Comparison of ENCODE assay signal across 1 cellular context in genomic region chr19:12933287-12934072, GRCh38.
TF ChIP-seq lines count a peak whose summit lies in the region.

Gene FARSA, minus strand, starts transcription at chr19:12933711. Its CDS starts 15 bp downstream, at chr19:12933696.

TF ChIP-seq in GM12878, 131 proteins besides CTCF, POLR2A, EP300 and RAD21 (continued from another document and continues in another):
- no peak for TF ChIP-seq BCL3 (IDR thresholded peaks at IDR 0.05; ENCODE audit: borderline replicate concordance, insufficient read depth, low read depth, low read length, poor library complexity, severe bottlenecking)
- 0 out of 2 replicates have a peak, but pooled peaks have one; percentile 22 for TF ChIP-seq TCF3 (IDR thresholded peaks at IDR 0.05; ENCODE audit: borderline replicate concordance, insufficient read depth, low read depth, low read length)
- no peak for TF ChIP-seq ZBTB11 (CRISPR knock-in tag; IDR thresholded peaks at IDR 0.05)
- TF ChIP-seq NFXL1 (IDR thresholded peaks at IDR 0.05; ENCODE audit: borderline replicate concordance) = no peak
- TF ChIP-seq ZNF274 (IDR thresholded peaks at IDR 0.05; ENCODE audit: insufficient read depth, insufficient read length) = no peak
- TF ChIP-seq ZNF207 (IDR thresholded peaks at IDR 0.05; ENCODE audit: borderline replicate concordance) = no peak; the same call in 1 of the 2 replicates
- TF ChIP-seq ZNF687 (IDR thresholded peaks at IDR 0.05) = peak; percentile 7; the same call in 1 of the 2 replicates
- peak; percentile 22 for TF ChIP-seq MYC (IDR thresholded peaks at IDR 0.05; ENCODE audit: insufficient read depth, insufficient read length, insufficient replicate concordance, low read length, severe bottlenecking)
- TF ChIP-seq POU2F2 (IDR thresholded peaks at IDR 0.05; ENCODE audit: borderline replicate concordance, low read depth, low read length) = peak; percentile 47; the same call in 2 of the 3 replicates
- TF ChIP-seq SRF (IDR thresholded peaks at IDR 0.05; ENCODE audit: low read depth in 2 of 2, low read length in 2 of 2) = peak in 1 of 2 experiments; percentile 4; a peak in 1 of 4 replicates
- no peak for TF ChIP-seq RBBP5 (conservative IDR thresholded peaks at IDR 0.05)
- no peak for TF ChIP-seq CBX3 (IDR thresholded peaks at IDR 0.05; ENCODE audit: borderline replicate concordance, low read depth)
- peak; percentile 53 for TF ChIP-seq CREB1 (IDR thresholded peaks at IDR 0.05; ENCODE audit: low read depth)
- peak; percentile 14; the same call in 1 of the 2 replicates for TF ChIP-seq CBFB (IDR thresholded peaks at IDR 0.05; ENCODE audit: low read depth)
- peak; percentile 97 for TF ChIP-seq GABPA (IDR thresholded peaks at IDR 0.05; ENCODE audit: low read depth)
- TF ChIP-seq TAF1 (IDR thresholded peaks at IDR 0.05; ENCODE audit: borderline replicate concordance, low read depth, low read length) = peak; percentile 92; the same call in 1 of the 2 replicates
- TF ChIP-seq RELB (IDR thresholded peaks at IDR 0.05; ENCODE audit: low read depth) = peak; percentile 58; the same call in 1 of the 2 replicates
- TF ChIP-seq ZNF384 (IDR thresholded peaks at IDR 0.05; ENCODE audit: borderline replicate concordance, low read depth, low read length) = no peak
- no peak for TF ChIP-seq ZZZ3 (IDR thresholded peaks at IDR 0.05; ENCODE audit: control insufficient read depth, insufficient read length, low read depth)
- no peak for TF ChIP-seq CBX5 (IDR thresholded peaks at IDR 0.05; ENCODE audit: low read depth)
- peak; percentile 94 for TF ChIP-seq ZBTB40 (IDR thresholded peaks at IDR 0.05; ENCODE audit: borderline replicate concordance)
- TF ChIP-seq CHD2 (IDR thresholded peaks at IDR 0.05; ENCODE audit: borderline replicate concordance, low read depth, low read length) = peak; percentile 28; the same call in 1 of the 2 replicates
- TF ChIP-seq RFX5 (IDR thresholded peaks at IDR 0.05; ENCODE audit: low read depth, low read length) = no peak; the same call in 1 of the 2 replicates
- TF ChIP-seq PKNOX1 (IDR thresholded peaks at IDR 0.05) = peak; percentile 53
- TF ChIP-seq NRF1 (conservative IDR thresholded peaks at IDR 0.05; ENCODE audit: low read depth, low read length) = no peak
- no peak for TF ChIP-seq PRDM15 (CRISPR knock-in tag; IDR thresholded peaks at IDR 0.05)
- TF ChIP-seq IKZF1 (conservative IDR thresholded peaks at IDR 0.05) = peak; percentile 82
- no peak for TF ChIP-seq KLF5 (IDR thresholded peaks at IDR 0.05; ENCODE audit: partially characterized antibody)
- no peak for TF ChIP-seq HDGF (IDR thresholded peaks at IDR 0.05)
- no peak for TF ChIP-seq FOS (IDR thresholded peaks at IDR 0.05; ENCODE audit: borderline replicate concordance, extremely low read depth, insufficient read length)
- TF ChIP-seq TCF7 (IDR thresholded peaks at IDR 0.05; ENCODE audit: borderline replicate concordance) = no peak
- peak; percentile 46; the same call in 1 of the 2 replicates for TF ChIP-seq RUNX3 (IDR thresholded peaks at IDR 0.05; ENCODE audit: low read length)
- TF ChIP-seq YBX1 (IDR thresholded peaks at IDR 0.05) = no peak
- 0 out of 2 replicates have a peak, but pooled peaks have one; percentile 52 for TF ChIP-seq NBN (IDR thresholded peaks at IDR 0.05)
- no peak for TF ChIP-seq STAT3 (IDR thresholded peaks at IDR 0.05; ENCODE audit: low read depth, low read length)
- peak; percentile 83 for TF ChIP-seq RELA (IDR thresholded peaks at IDR 0.05; ENCODE audit: borderline replicate concordance, partially characterized antibody)
- TF ChIP-seq ATF3 (IDR thresholded peaks at IDR 0.05; ENCODE audit: borderline replicate concordance, extremely low read depth, low read depth, low read length) = no peak
- TF ChIP-seq NR2C1 (IDR thresholded peaks at IDR 0.05) = peak; percentile 93
- 0 out of 2 replicates have a peak, but pooled peaks have one; percentile 63 for TF ChIP-seq ASH2L (IDR thresholded peaks at IDR 0.05; ENCODE audit: borderline replicate concordance, low read depth)
- TF ChIP-seq MTA2 (IDR thresholded peaks at IDR 0.05; ENCODE audit: low read depth) = no peak
- TF ChIP-seq ZSCAN29 (IDR thresholded peaks at IDR 0.05) = no peak
- no peak for TF ChIP-seq NR2F1 (conservative IDR thresholded peaks at IDR 0.05)
- TF ChIP-seq SREBF2 (IDR thresholded peaks at IDR 0.05; ENCODE audit: low read length) = 0 out of 2 replicates have a peak, but pooled peaks have one; percentile 50
